Comparison of ENCODE assay signal across 26 cellular contexts in the genomic region with DNA sequence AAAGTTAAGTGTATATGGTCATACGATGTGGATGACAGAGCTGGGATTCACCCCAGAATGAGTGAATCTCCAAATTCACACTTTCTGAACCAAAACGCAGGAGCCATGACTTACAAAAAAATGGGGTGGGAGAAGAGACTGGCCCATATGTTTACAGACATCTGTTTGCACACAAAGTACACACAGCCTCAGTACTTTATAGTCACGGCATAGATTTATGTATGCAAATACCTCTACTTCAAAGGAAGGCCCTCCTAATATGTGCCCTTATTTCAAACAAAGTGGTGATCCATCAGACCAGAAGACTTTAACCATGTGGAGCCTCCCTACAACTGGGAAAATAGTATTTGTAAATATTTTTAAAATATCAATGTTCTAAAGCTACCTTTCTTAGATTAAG. TPM values are rescaled to one million over a fixed set of nuclear protein-coding genes. Genes with fewer than 3 reads are reported as not detected.
DNase-seq lines count a peak whose midpoint lies in the region; ATAC-seq, FAIRE-seq and TF ChIP-seq lines count a peak whose summit lies in the region.
"Had no signal": no experiment of that assay in that cellular context is flagged by ENCODE, and none has a peak within 500 bp of the region (broad histone marks: within the 10 kb centered on the region; RNA-seq: fewer than 3 reads in every experiment).

No MANE protein-coding gene starts in this region.

- DNase-seq in DMS 273 (lab: John Stamatoyannopoulos, UW; ENCODE audit: unreplicated experiment) = peak; percentile 25
- no peak for DNase-seq in DMS 273 treated with DMSO at 0.1 percent for 48 hours (lab: John Stamatoyannopoulos, UW)
- peak; percentile 63 for DNase-seq in HepG2 (ENCODE audit: low spot score)
- no peak for DNase-seq in right lobe of liver
- DNase-seq in SW480 (ENCODE audit: low spot score) = peak; percentile 28
- no peak for DNase-seq in glutamatergic neuron
- no peak for DNase-seq in CD14-positive monocyte (ENCODE audit: low spot score)
- DNase-seq: AML-193; CD4-positive, alpha-beta memory T cell; CD4-positive, CD25-positive, alpha-beta regulatory T cell; CD8-positive, alpha-beta memory T cell; COR-L47; DMS153; DMS79; DND-41; EL; GDM1 had no signal

- ATAC-seq in HepG2 (peak; percentile 90), right lobe of liver (no peak), HG02759 (IDR thresholded peaks at IDR 0.05; ENCODE audit: unreplicated experiment) (no peak)
- ATAC-seq: A549, GM12878 had no signal

- H3K27ac ChIP-seq in HepG2 (ENCODE audit: extremely low read length, insufficient read depth, low read length) = peak overlapping the region; percentile 39
- no peak overlapping the region for H3K27ac ChIP-seq in right lobe of liver
- H3K27ac ChIP-seq: 22Rv1; A549; BLaER1 treated with 17β-estradiol and CSF1 and Interleukin-3, amounts not matched to agents 10 nM and 100 nM; C4-2B had no signal

- H3K27me3 Mint-ChIP-seq in glutamatergic neuron (ENCODE audit: unreplicated experiment) = peaks cover 3% of the 10 kb centered on the region
- no peaks in the 10 kb centered on the region for H3K27me3 Mint-ChIP-seq in CD14-positive monocyte (ENCODE audit: low read depth in 3 of 3)
- H3K27me3 Mint-ChIP-seq: B cell; CD4-positive, alpha-beta memory T cell; CD4-positive, CD25-positive, alpha-beta regulatory T cell; CD8-positive, alpha-beta memory T cell had no signal

- no peak overlapping the region for H3K4me3 Mint-ChIP-seq in glutamatergic neuron (ENCODE audit: unreplicated experiment)
- no peak overlapping the region for H3K4me3 Mint-ChIP-seq in CD14-positive monocyte
- H3K4me3 Mint-ChIP-seq: B cell; CD4-positive, alpha-beta memory T cell; CD4-positive, CD25-positive, alpha-beta regulatory T cell; CD8-positive, alpha-beta memory T cell had no signal

- H3K36me3 ChIP-seq in HepG2 (replicated peaks in 1 of 2; ENCODE audit: control insufficient read depth in 1 of 2, insufficient read depth in 2 of 2, low read length in 2 of 2) (peaks cover 0 to 2% of the 10 kb centered on the region in 2 experiments; a peak in 1 of 5 replicates), right lobe of liver (no peaks in the 10 kb centered on the region)

- in situ Hi-C loops in HepG2 (cut with HindIII; ENCODE audit: extremely low pct_ligation_motif_present, low pct_unique_long_range_greater_than_20kb) = no loop called here

- H3K9ac ChIP-seq in HepG2 (ENCODE audit: insufficient read depth, low read depth, low read length) = no peak overlapping the region
- H3K9ac ChIP-seq: BLaER1 treated with 17β-estradiol and CSF1 and Interleukin-3, amounts not matched to agents 10 nM and 100 nM had no signal

- H3K4me3 ChIP-seq in HepG2 (replicated peaks in 1 of 3; ENCODE audit: insufficient read depth in 1 of 3, low read depth in 2 of 3, low read length in 3 of 3) (no peak overlapping the region), right lobe of liver (no peak overlapping the region)
- H3K4me3 ChIP-seq: A549; BLaER1 treated with 17β-estradiol and CSF1 and Interleukin-3, amounts not matched to agents 10 nM and 100 nM; GM12878 had no signal

- POLR2A ChIA-PET in HepG2 (lab: Yijun Ruan, JAX) = no interaction called here

- H3K27ac Mint-ChIP-seq in glutamatergic neuron (ENCODE audit: unreplicated experiment) (peak overlapping the region; percentile 56), CD14-positive monocyte (no peak overlapping the region)
- H3K27ac Mint-ChIP-seq: B cell; CD4-positive, alpha-beta memory T cell; CD4-positive, CD25-positive, alpha-beta regulatory T cell; CD8-positive, alpha-beta memory T cell had no signal

- TF ChIP-seq EP300 in HepG2 (IDR thresholded peaks at IDR 0.05; ENCODE audit: low read depth in 2 of 2, low read length in 2 of 2) = no peak; a peak in 1 of 4 replicates
- no peak for TF ChIP-seq EP300 in HepG2 (CRISPR knock-in tag; IDR thresholded peaks at IDR 0.05; ENCODE audit: borderline replicate concordance)

- WGBS in HepG2 (ENCODE audit: low lambda C conversion rate) = 25% methylated on average over 3 of the region's 3 CpGs
- WGBS in right lobe of liver (ENCODE audit: insufficient coverage, low coverage, low lambda C conversion rate, missing lambda C conversion rate) = 86% methylated on average over 3 of the region's 3 CpGs

- H3K79me2 ChIP-seq in HepG2 (ENCODE audit: insufficient read depth, low read length) = peaks cover 79% of the 10 kb centered on the region

- peaks cover 4% of the 10 kb centered on the region for H3K36me3 Mint-ChIP-seq in glutamatergic neuron (ENCODE audit: unreplicated experiment)
- H3K36me3 Mint-ChIP-seq in CD14-positive monocyte = no peaks in the 10 kb centered on the region
- H3K36me3 Mint-ChIP-seq: CD4-positive, CD25-positive, alpha-beta regulatory T cell had no signal

- H4K20me1 ChIP-seq in HepG2 (ENCODE audit: insufficient read depth, low read length) = peaks cover 9% of the 10 kb centered on the region; the same call in 1 of the 2 replicates

- H3K9me3 ChIP-seq in HepG2 (ENCODE audit: low read length) (no peaks in the 10 kb centered on the region), right lobe of liver (no peaks in the 10 kb centered on the region)

- TF ChIP-seq RAD21 in HepG2 (CRISPR knock-in tag; IDR thresholded peaks at IDR 0.05) = no peak

- FAIRE-seq in HepG2 (lab: Jason Lieb, UNC) = no peak
- FAIRE-seq: A549, GM12878, GM12892, GM18507 had no signal

- TF ChIP-seq CTCF in HepG2 (CRISPR knock-in tag; IDR thresholded peaks at IDR 0.05) (no peak), right lobe of liver (IDR thresholded peaks at IDR 0.05) (no peak), glutamatergic neuron (IDR thresholded peaks at IDR 0.05; ENCODE audit: partially characterized antibody, unreplicated experiment) (no peak), CD14-positive monocyte (IDR thresholded peaks at IDR 0.05) (no peak)

- TF ChIP-seq POLR2A in HepG2 (IDR thresholded peaks at IDR 0.05; ENCODE audit: insufficient read depth in 1 of 2, low read depth in 2 of 2, low read length in 2 of 2) (no peak), right lobe of liver (IDR thresholded peaks at IDR 0.05) (no peak)

- H2AFZ ChIP-seq in HepG2 (ENCODE audit: low read length) = no peak overlapping the region

- peak overlapping the region; percentile 35; the same call in 1 of the 2 replicates for H3K4me2 ChIP-seq in HepG2 (ENCODE audit: low read depth, low read length)
- H3K4me2 ChIP-seq: A549; BLaER1 treated with 17β-estradiol and CSF1 and Interleukin-3, amounts not matched to agents 10 nM and 100 nM had no signal

- CTCF ChIA-PET in HepG2 (lab: Yijun Ruan, JAX; ENCODE audit: low intra/inter-chr PET ratio, low total read pairs) = no interaction called here

- no peaks in the 10 kb centered on the region for H3K27me3 ChIP-seq in HepG2 (ENCODE audit: control insufficient read depth in 1 of 2, insufficient read depth in 2 of 2, low read length in 2 of 2)
- H3K27me3 ChIP-seq in right lobe of liver = no peaks in the 10 kb centered on the region
- H3K27me3 ChIP-seq: BLaER1 treated with 17β-estradiol and CSF1 and Interleukin-3, amounts not matched to agents 10 nM and 100 nM had no signal

- H3K4me1 Mint-ChIP-seq in glutamatergic neuron (ENCODE audit: low read depth, unreplicated experiment) (peaks cover 23% of the 10 kb centered on the region), CD14-positive monocyte (peaks cover 14% of the 10 kb centered on the region)

- no TSS peak for BruUV-seq in HepG2 (replicated peaks; lab: Mats Ljungman, UMichigan)

- H3K4me1 ChIP-seq in HepG2 (ENCODE audit: insufficient read depth, low read length) (peaks cover 46% of the 10 kb centered on the region), right lobe of liver (no peaks in the 10 kb centered on the region)

- H3K9me3 Mint-ChIP-seq in glutamatergic neuron (ENCODE audit: unreplicated experiment) = peaks cover 4% of the 10 kb centered on the region
- H3K9me3 Mint-ChIP-seq in CD14-positive monocyte = peaks cover 0 to 3% (median 0%) of the 10 kb centered on the region in 7 donors
- H3K9me3 Mint-ChIP-seq: CD4-positive, alpha-beta memory T cell; CD4-positive, CD25-positive, alpha-beta regulatory T cell; CD8-positive, alpha-beta memory T cell had no signal

- intact Hi-C loops in HepG2 (cut with micrococcal nuclease; ENCODE audit: unreplicated experiment) (no loop called here), right lobe of liver (cut with DNase I) (no loop called here), CD14-positive monocyte (cut with micrococcal nuclease) (no loop called here)

RNA-seq across cellular contexts. Expression of gene JMJD1C, which starts 22.2 kb away (rescaled TPM):
- total RNA-seq in HepG2 (2016; rRNA removed; fragmentation: Illumina TruSeq; extraction: Trizol) (42.7 and 51.4 TPM in 2 replicates), right lobe of liver (10 to 100 TPM; 29.6 to 53.3 (median 38.2) TPM), glutamatergic neuron (ENCODE audit: unreplicated experiment) (110 TPM)
- total RNA-seq in HepG2 (2016; cell fraction: cytosol; rRNA removed; fragmentation: Illumina TruSeq; extraction: Trizol; ENCODE audit: low read depth) = 10.6 and 12.0 TPM in 2 replicates
- total RNA-seq in HepG2 (2016; cell fraction: insoluble cytoplasmic fraction; rRNA removed; fragmentation: Illumina TruSeq; extraction: Trizol) = 38.0 and 48.1 TPM in 2 replicates
- 16.5 and 17.1 TPM in 2 replicates for total RNA-seq in HepG2 (2016; cell fraction: membrane; rRNA removed; fragmentation: Illumina TruSeq; extraction: Trizol)
- 121 and 123 TPM in 2 replicates for total RNA-seq in HepG2 (2016; cell fraction: nucleus; rRNA removed; fragmentation: Illumina TruSeq; extraction: Trizol)
- polyA plus RNA-seq in HepG2 (2011; rRNA removed) (34.9 and 42.3 TPM in 2 replicates), CD14-positive monocyte (10 to 100 TPM; 27.8 to 46.5 TPM)
- polyA plus RNA-seq in HepG2 (2011; cell fraction: cytosol; rRNA removed) = 15.7 and 25.3 TPM in 2 replicates
- 46.2 and 51.3 TPM in 2 replicates for polyA plus RNA-seq in HepG2 (2011; cell fraction: nucleus; rRNA removed)
- 44.1 and 47.8 TPM in 2 replicates for polyA plus RNA-seq in HepG2 (2012)
- polyA plus RNA-seq in HepG2 (2016; cell fraction: cytosol; fragmentation: Illumina TruSeq; extraction: Trizol; ENCODE audit: low read depth) = 0.93 and 1.1 TPM in 2 replicates
- 22.2 and 27.2 TPM in 2 replicates for polyA plus RNA-seq in HepG2 (2016; cell fraction: insoluble cytoplasmic fraction; fragmentation: Illumina TruSeq; extraction: Trizol; ENCODE audit: low read depth)
- polyA plus RNA-seq in HepG2 (2016; cell fraction: membrane; fragmentation: Illumina TruSeq; extraction: Trizol; ENCODE audit: low read depth) = 2.7 and 3.3 TPM in 2 replicates
- polyA plus RNA-seq in HepG2 (2016; cell fraction: nucleus; fragmentation: Illumina TruSeq; extraction: Trizol; ENCODE audit: insufficient read depth, low read depth) = 68.6 and 81.1 TPM in 2 replicates
- polyA minus RNA-seq in HepG2 (2011; rRNA and poly(A)+ RNA removed; ENCODE audit: low replicate concordance) = 45.1 and 116 TPM in 2 replicates
- 51.2 and 58.4 TPM in 2 replicates for polyA minus RNA-seq in HepG2 (2011; cell fraction: cytosol; rRNA and poly(A)+ RNA removed)
- 378 and 386 TPM in 2 replicates for polyA minus RNA-seq in HepG2 (2011; cell fraction: nucleus; rRNA and poly(A)+ RNA removed)

RNA-seq across cellular contexts. Expression of gene REEP3, which starts 33.2 kb away (rescaled TPM):
- total RNA-seq in HepG2 (2016; rRNA removed; fragmentation: Illumina TruSeq; extraction: Trizol) = 29.1 and 31.4 TPM in 2 replicates
- 23.6 and 27.7 TPM in 2 replicates for total RNA-seq in HepG2 (2016; cell fraction: cytosol; rRNA removed; fragmentation: Illumina TruSeq; extraction: Trizol; ENCODE audit: low read depth)
- 27.1 and 27.9 TPM in 2 replicates for total RNA-seq in HepG2 (2016; cell fraction: insoluble cytoplasmic fraction; rRNA removed; fragmentation: Illumina TruSeq; extraction: Trizol)
- total RNA-seq in HepG2 (2016; cell fraction: membrane; rRNA removed; fragmentation: Illumina TruSeq; extraction: Trizol) = 34.9 and 39.7 TPM in 2 replicates
- 13.9 and 19.8 TPM in 2 replicates for total RNA-seq in HepG2 (2016; cell fraction: nucleus; rRNA removed; fragmentation: Illumina TruSeq; extraction: Trizol)
- 5.3 and 7.1 TPM in 2 replicates for polyA plus RNA-seq in HepG2 (2011; rRNA removed)
- polyA plus RNA-seq in HepG2 (2011; cell fraction: cytosol; rRNA removed) = 5.4 and 8.4 TPM in 2 replicates
- polyA plus RNA-seq in HepG2 (2011; cell fraction: nucleus; rRNA removed) = 2.7 and 4.4 TPM in 2 replicates
- polyA plus RNA-seq in HepG2 (2012) = 8.7 and 10.0 TPM in 2 replicates
- polyA plus RNA-seq in HepG2 (2016; cell fraction: cytosol; fragmentation: Illumina TruSeq; extraction: Trizol; ENCODE audit: low read depth) = 45.4 and 52.0 TPM in 2 replicates
- 20.1 and 20.9 TPM in 2 replicates for polyA plus RNA-seq in HepG2 (2016; cell fraction: insoluble cytoplasmic fraction; fragmentation: Illumina TruSeq; extraction: Trizol; ENCODE audit: low read depth)
- 31.9 and 38.5 TPM in 2 replicates for polyA plus RNA-seq in HepG2 (2016; cell fraction: membrane; fragmentation: Illumina TruSeq; extraction: Trizol; ENCODE audit: low read depth)
- 25.8 and 29.3 TPM in 2 replicates for polyA plus RNA-seq in HepG2 (2016; cell fraction: nucleus; fragmentation: Illumina TruSeq; extraction: Trizol; ENCODE audit: insufficient read depth, low read depth)
- 2.4 and 4.6 TPM in 2 replicates for polyA minus RNA-seq in HepG2 (2011; rRNA and poly(A)+ RNA removed; ENCODE audit: low replicate concordance)
- polyA minus RNA-seq in HepG2 (2011; cell fraction: cytosol; rRNA and poly(A)+ RNA removed) = 9.3 and 9.6 TPM in 2 replicates
- 6.3 and 7.8 TPM in 2 replicates for polyA minus RNA-seq in HepG2 (2011; cell fraction: nucleus; rRNA and poly(A)+ RNA removed)
- 10 to 100 TPM; 21.1 to 38.8 (median 28.0) TPM for total RNA-seq in right lobe of liver
- 47.1 TPM for total RNA-seq in glutamatergic neuron (ENCODE audit: unreplicated experiment)
- 10 to 100 TPM; 17.7 TPM for polyA plus RNA-seq in CD14-positive monocyte

Comparison
In these comparisons a context has a peak if more than half of its experiments do, and no peak if none do; other contexts are left out.
1. DNase-seq: peak in DMS 273 (single experiment), HepG2 (single experiment) and SW480 (single experiment); none in DMS 273 treated with DMSO at 0.1 percent for 48 hours (single experiment), right lobe of liver (0 of 3), glutamatergic neuron (single experiment) and CD14-positive monocyte (single experiment).